In the genomic region with DNA sequence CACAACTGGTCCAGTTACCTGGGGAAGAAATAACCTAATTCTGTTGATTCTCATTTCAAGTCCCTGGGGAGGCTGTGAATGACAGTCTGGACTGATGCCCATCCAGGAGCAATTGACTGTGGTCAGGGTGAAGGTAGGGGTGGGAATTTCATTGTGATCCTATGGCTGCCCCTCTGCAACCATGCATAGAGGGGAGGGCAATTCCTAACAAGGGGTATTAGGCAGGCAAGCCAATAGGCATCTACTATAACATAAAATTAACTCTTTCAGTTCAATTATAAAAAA, we compare ENCODE assay signal across 24 cellular contexts.
"Had no signal": no experiment of that assay in that cellular context is flagged by ENCODE, and none has a peak within 500 bp of the region (broad histone marks: within the 10 kb centered on the region; RNA-seq: fewer than 3 reads in every experiment).

No MANE protein-coding gene starts in this region.

- H3K36me3 ChIP-seq: cardiac muscle cell, colonic mucosa, gastrocnemius medialis, pancreas, prostate gland, sigmoid colon, tibial nerve had no signal

- ATAC-seq: activated naive CD4-positive, alpha-beta T cell treated with anti-CD3 and anti-CD28 coated beads, Interleukin-2, amount 50 U/mL, for 72 hours; activated T-cell treated with anti-CD3 and anti-CD28 coated beads, Interleukin-2, amount 50 U/mL, for 72 hours; gastrocnemius medialis; left ventricle myocardium superior; naive thymus-derived CD4-positive, alpha-beta T cell; pancreas; stimulated activated naive B cell treated with anti-CD40 and anti-IgM and Interleukin-4, amounts not matched to agents 10 μg/mL and 1 μg/mL and 100 μg/mL, for 72 hours had no signal

- H3K27me3 Mint-ChIP-seq: stimulated activated naive B cell treated with anti-CD40 and anti-IgM and Interleukin-4, amounts not matched to agents 10 μg/mL and 1 μg/mL and 100 μg/mL, for 72 hours had no signal

- H3K36me3 Mint-ChIP-seq: activated naive CD4-positive, alpha-beta T cell treated with anti-CD3 and anti-CD28 coated beads, Interleukin-2, amount 50 U/mL, for 72 hours; naive thymus-derived CD4-positive, alpha-beta T cell; stimulated activated naive B cell treated with anti-CD40 and anti-IgM and Interleukin-4, amounts not matched to agents 10 μg/mL and 1 μg/mL and 100 μg/mL, for 72 hours had no signal

- H3K4me3 Mint-ChIP-seq: activated T-cell treated with anti-CD3 and anti-CD28 coated beads, Interleukin-2, amount 50 U/mL, for 72 hours; naive thymus-derived CD4-positive, alpha-beta T cell; stimulated activated naive B cell treated with anti-CD40 and anti-IgM and Interleukin-4, amounts not matched to agents 10 μg/mL and 1 μg/mL and 100 μg/mL, for 72 hours had no signal

- H3K9me3 Mint-ChIP-seq: activated naive CD4-positive, alpha-beta T cell treated with anti-CD3 and anti-CD28 coated beads, Interleukin-2, amount 50 U/mL, for 72 hours; activated T-cell treated with anti-CD3 and anti-CD28 coated beads, Interleukin-2, amount 50 U/mL, for 72 hours; naive thymus-derived CD4-positive, alpha-beta T cell; stimulated activated naive B cell treated with anti-CD40 and anti-IgM and Interleukin-4, amounts not matched to agents 10 μg/mL and 1 μg/mL and 100 μg/mL, for 72 hours had no signal

- H3K4me3 ChIP-seq: cardiac muscle cell, colonic mucosa, gastrocnemius medialis, pancreas, prostate gland, sigmoid colon, tibial nerve had no signal

- H3K27ac Mint-ChIP-seq: activated naive CD4-positive, alpha-beta T cell treated with anti-CD3 and anti-CD28 coated beads, Interleukin-2, amount 50 U/mL, for 72 hours; activated T-cell treated with anti-CD3 and anti-CD28 coated beads, Interleukin-2, amount 50 U/mL, for 72 hours; naive thymus-derived CD4-positive, alpha-beta T cell; stimulated activated naive B cell treated with anti-CD40 and anti-IgM and Interleukin-4, amounts not matched to agents 10 μg/mL and 1 μg/mL and 100 μg/mL, for 72 hours had no signal

- H3K9me3 ChIP-seq: colonic mucosa, gastrocnemius medialis, pancreas, prostate gland, sigmoid colon, tibial nerve had no signal

- H3K27ac ChIP-seq: cardiac muscle cell, colonic mucosa, epithelial cell of prostate, gastrocnemius medialis, pancreas, prostate gland, sigmoid colon, tibial nerve, VCaP had no signal

- DNase-seq: activated CD4-positive, alpha-beta T cell treated with anti-CD3 and anti-CD28 coated beads for 4 hours; activated CD4-positive, alpha-beta T cell treated with anti-CD3 and anti-CD28 coated beads, Interleukin-2, amount 50 U/mL, for 4 hours; activated naive CD4-positive, alpha-beta T cell; activated T-cell treated with anti-CD3 and anti-CD28 coated beads for 4 hours; activated T-cell treated with anti-CD3 and anti-CD28 coated beads, Interleukin-2, amount 50 U/mL, for 72 hours; cerebellar nuclear complex; colonic mucosa; effector CD8-positive, alpha-beta T cell; gastrocnemius medialis; glutamatergic neuron; islet precursor cell; left ventricle myocardium superior; midbrain; naive thymus-derived CD4-positive, alpha-beta T cell; pancreas; sigmoid colon; small intestine; stimulated activated naive B cell treated with anti-CD40 and anti-IgM and Interleukin-4, amounts not matched to agents 10 μg/mL and 1 μg/mL and 100 μg/mL, for 72 hours had no signal

- H3K4me1 ChIP-seq: colonic mucosa, gastrocnemius medialis, pancreas, prostate gland, sigmoid colon, tibial nerve had no signal

- H3K4me1 Mint-ChIP-seq: stimulated activated naive B cell treated with anti-CD40 and anti-IgM and Interleukin-4, amounts not matched to agents 10 μg/mL and 1 μg/mL and 100 μg/mL, for 72 hours had no signal

- H3K27me3 ChIP-seq: cardiac muscle cell, colonic mucosa, gastrocnemius medialis, pancreas, sigmoid colon, tibial nerve had no signal
